In the genomic region with DNA sequence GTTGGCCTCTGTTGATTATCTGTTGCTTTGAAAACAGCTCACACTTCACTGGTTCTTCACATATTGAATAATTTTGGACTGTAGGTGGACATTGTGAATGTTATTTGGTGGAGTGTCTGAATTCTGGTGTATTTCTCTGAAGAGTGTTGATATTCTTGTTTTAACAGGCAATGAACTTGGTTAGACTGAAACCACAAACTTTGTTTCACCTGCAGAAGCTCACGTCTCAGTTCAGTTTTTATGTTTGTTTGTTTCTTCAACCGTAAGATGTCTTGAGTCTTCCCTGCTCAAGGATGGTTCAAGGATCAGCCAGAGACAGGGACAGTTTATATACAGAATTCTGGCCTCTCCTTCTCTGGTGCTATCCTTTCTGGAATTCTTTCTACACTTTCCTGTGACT, we compare ENCODE assay signal across 27 cellular contexts. TPM values are rescaled to one million over a fixed set of nuclear protein-coding genes. Genes with fewer than 3 reads are reported as not detected.
DNase-seq lines count a peak whose midpoint lies in the region; ATAC-seq and TF ChIP-seq lines count a peak whose summit lies in the region.
"Had no signal": no experiment of that assay in that cellular context is flagged by ENCODE, and none has a peak within 500 bp of the region (broad histone marks: within the 10 kb centered on the region; RNA-seq: fewer than 3 reads in every experiment).

No MANE protein-coding gene starts in this region.

- H3K36me3 Mint-ChIP-seq in Calu3 (ENCODE audit: insufficient read depth, unreplicated experiment), result no peaks in the 10 kb centered on the region

- peak; percentile 77 for ATAC-seq in GM18867 (IDR thresholded peaks at IDR 0.05; ENCODE audit: unreplicated experiment)
- ATAC-seq in GM21529 (IDR thresholded peaks at IDR 0.05; ENCODE audit: unreplicated experiment), result peak; percentile 66
- peak; percentile 37 for ATAC-seq in HG03175 (IDR thresholded peaks at IDR 0.05; ENCODE audit: unreplicated experiment)
- ATAC-seq in HG03442 (IDR thresholded peaks at IDR 0.05; ENCODE audit: unreplicated experiment), result no peak
- ATAC-seq: activated naive CD4-positive, alpha-beta T cell treated with anti-CD3 and anti-CD28 coated beads, Interleukin-2, amount 50 U/mL, for 72 hours; activated T-helper 17 cell treated with anti-CD3 and anti-CD28 coated beads, Interleukin-2, amount 50 U/mL, for 72 hours; HCT116 had no signal

- DNase-seq in Calu3 (no peak), RKO (ENCODE audit: low spot score) (no peak), H4 (ENCODE audit: low spot score) (no peak)
- DNase-seq: CD4-positive, alpha-beta T cell; dorsolateral prefrontal cortex; glutamatergic neuron; IMR-90; kidney glomerular epithelial cell; NCI-H1417 treated with DMSO at 0.1 percent for 48 hours; NCI-H524; nucleus accumbens; SK-N-SH; stimulated activated CD4-positive, alpha-beta T cell treated with anti-CD3 and anti-CD28 coated beads, Interleukin-4, amount 100 ng/mL, for 24 hours; stimulated activated naive CD4-positive, alpha-beta T cell treated with Interleukin-2 at 50 U/mL for 16 hours had no signal

- no TSS peak for BruUV-seq in Calu3 (replicated peaks; lab: Mats Ljungman, UMichigan)

- H3K9me3 Mint-ChIP-seq in Calu3 (ENCODE audit: low read depth, unreplicated experiment), result no peaks in the 10 kb centered on the region
- H3K9me3 Mint-ChIP-seq: activated T-helper 17 cell treated with anti-CD3 and anti-CD28 coated beads, Interleukin-2, amount 50 U/mL, for 72 hours; central memory CD8-positive, alpha-beta T cell; memory B cell had no signal

- TF ChIP-seq CTCF in Calu3 (IDR thresholded peaks at IDR 0.05; ENCODE audit: unreplicated experiment), result no peak

- CTCF ChIA-PET in Calu3 (lab: Charles Lee), result no interaction called here

- no peaks in the 10 kb centered on the region for H3K4me1 Mint-ChIP-seq in Calu3 (ENCODE audit: low read depth, unreplicated experiment)
- H3K4me1 Mint-ChIP-seq: activated T-helper 17 cell treated with anti-CD3 and anti-CD28 coated beads, Interleukin-2, amount 50 U/mL, for 72 hours; central memory CD8-positive, alpha-beta T cell had no signal

- no peak overlapping the region for H3K27ac Mint-ChIP-seq in Calu3 (ENCODE audit: unreplicated experiment)
- H3K27ac Mint-ChIP-seq: activated naive CD4-positive, alpha-beta T cell treated with anti-CD3 and anti-CD28 coated beads, Interleukin-2, amount 50 U/mL, for 72 hours; activated T-helper 17 cell treated with anti-CD3 and anti-CD28 coated beads, Interleukin-2, amount 50 U/mL, for 72 hours; CD4-positive, alpha-beta T cell; memory B cell had no signal

- peaks cover 46% of the 10 kb centered on the region for H3K27me3 Mint-ChIP-seq in Calu3 (ENCODE audit: unreplicated experiment)
- H3K27me3 Mint-ChIP-seq: central memory CD8-positive, alpha-beta T cell had no signal

- intact Hi-C loops in Calu3 (cut with micrococcal nuclease; ENCODE audit: unreplicated experiment), result no loop called here

- no peak overlapping the region for H3K4me3 Mint-ChIP-seq in Calu3 (ENCODE audit: low read depth, unreplicated experiment)
- H3K4me3 Mint-ChIP-seq: activated T-helper 17 cell treated with anti-CD3 and anti-CD28 coated beads, Interleukin-2, amount 50 U/mL, for 72 hours; CD4-positive, alpha-beta T cell; central memory CD8-positive, alpha-beta T cell; memory B cell had no signal

RNA-seq across cellular contexts. Expression of gene C3orf20, which starts 43.6 kb away (rescaled TPM):
- total RNA-seq in Calu3 (2022), result 0.28 and 0.39 TPM in 2 replicates
- not detected in 2 replicates for total RNA-seq in H4 (2014; rRNA removed; shearing (Covaris generic))
- total RNA-seq: endothelial cell of umbilical vein, G401, IMR-90, M059J, myocyte had no signal
